ENCODE assay signal across 8 cellular contexts in genomic region chr4:15681372-15682339, GRCh38. TPM values are rescaled to one million over a fixed set of nuclear protein-coding genes. Genes with fewer than 3 reads are reported as not detected.
A peak's percentile ranks its signal among the peaks of the same experiment; 100 is the strongest.
DNase-seq lines count a peak whose midpoint lies in the region; ATAC-seq lines count a peak whose summit lies in the region.

Gene FAM200B, plus strand, starts transcription at chr4:15681827. Its CDS starts 5,151 bp downstream, at chr4:15686978.

- H2AFZ ChIP-seq in mesenchymal stem cell (ENCODE audit: low read depth, low read length): peak within 1 kb of the TSS; percentile 47

- peak within 1 kb of the TSS in 1 of 2 experiments; percentile 89 for H2BK12ac ChIP-seq in mesenchymal stem cell (ENCODE audit: low read length in 2 of 2)

- H3K9me3 ChIP-seq in NT2/D1 (ENCODE audit: insufficient read depth, low read length) (peaks cover 22% of the 10 kb centered on the region), endocrine pancreas (ENCODE audit: control insufficient read depth, low read length) (no peaks in the 10 kb centered on the region), mesenchymal stem cell (ENCODE audit: control insufficient read depth, low read length) (no peaks in the 10 kb centered on the region)

- H2AK5ac ChIP-seq in mesenchymal stem cell (ENCODE audit: low read length, severe bottlenecking): peak within 1 kb of the TSS; percentile 91

- H3K36me3 ChIP-seq in NT2/D1 (ENCODE audit: insufficient read depth, insufficient read length, low read length) (peaks cover 55% of the 10 kb centered on the region), endocrine pancreas (ENCODE audit: control insufficient read depth, insufficient read depth, low read length) (no peaks in the 10 kb centered on the region), mesenchymal stem cell (ENCODE audit: control insufficient read depth in 1 of 2, insufficient read depth in 2 of 2, low read depth in 1 of 2, low read length in 2 of 2) (peaks cover 0 to 24% of the 10 kb centered on the region in 2 experiments)

- H3K9ac ChIP-seq in NT2/D1 (ENCODE audit: insufficient read length, low read depth) (peak within 1 kb of the TSS; percentile 99), endocrine pancreas (ENCODE audit: control insufficient read depth, insufficient read depth, low read length) (peak within 1 kb of the TSS; percentile 99), mesenchymal stem cell (ENCODE audit: low read length) (peak within 1 kb of the TSS; percentile 98)

- H3K27me3 ChIP-seq in NT2/D1 (ENCODE audit: insufficient read depth, insufficient read length): no peaks in the 10 kb centered on the region
- H3K27me3 ChIP-seq in endocrine pancreas (ENCODE audit: control insufficient read depth, insufficient read depth, low read length): no peaks in the 10 kb centered on the region
- no peaks in the 10 kb centered on the region for H3K27me3 ChIP-seq in mesenchymal stem cell (ENCODE audit: control insufficient read depth in 1 of 2, insufficient read depth in 1 of 2, low read length in 2 of 2)

- peak within 1 kb of the TSS; percentile 97 for H2BK5ac ChIP-seq in mesenchymal stem cell (ENCODE audit: low read depth, low read length, poor library complexity, severe bottlenecking)

- H3K4me1 Mint-ChIP-seq in activated CD8-positive, alpha-beta memory T cell treated with anti-CD3 and anti-CD28 coated beads, Interleukin-2, amount 10 ng/mL, durations not matched to agents 7 days and 5 days: peaks cover 42% of the 10 kb centered on the region

- peaks cover 7% of the 10 kb centered on the region for H3K79me1 ChIP-seq in mesenchymal stem cell (replicated peaks; ENCODE audit: low read length, poor library complexity, severe bottlenecking)

- peak within 1 kb of the TSS; percentile 98 to 100 for H3K4ac ChIP-seq in mesenchymal stem cell (ENCODE audit: low read depth in 1 of 2, low read length in 2 of 2)

- H3K4me3 Mint-ChIP-seq in activated CD8-positive, alpha-beta memory T cell treated with anti-CD3 and anti-CD28 coated beads, Interleukin-2, amount 10 ng/mL, durations not matched to agents 7 days and 5 days: peak within 1 kb of the TSS; percentile 98

- H3K4me2 ChIP-seq in mesenchymal stem cell (ENCODE audit: low read length, poor library complexity, severe bottlenecking): peak within 1 kb of the TSS; percentile 95

- peak; percentile 91 for ATAC-seq in GM21381 (IDR thresholded peaks at IDR 0.05; ENCODE audit: unreplicated experiment)
- peak; percentile 97 for ATAC-seq in activated CD8-positive, alpha-beta memory T cell treated with anti-CD3 and anti-CD28 coated beads, Interleukin-2, amount 10 ng/mL, durations not matched to agents 7 days and 5 days

- H2BK15ac ChIP-seq in mesenchymal stem cell (ENCODE audit: low read depth, poor library complexity, severe bottlenecking): peak within 1 kb of the TSS; percentile 52

- H3K4me3 ChIP-seq in NT2/D1 (ENCODE audit: insufficient read length, low read depth) (peak within 1 kb of the TSS; percentile 89), endocrine pancreas (ENCODE audit: control insufficient read depth, insufficient read depth, low read length) (peak within 1 kb of the TSS; percentile 97), mesenchymal stem cell (ENCODE audit: insufficient read depth in 1 of 2, low read depth in 1 of 2, low read length in 2 of 2) (peak within 1 kb of the TSS; percentile 79 to 90)

- H3K36me3 Mint-ChIP-seq in activated CD8-positive, alpha-beta memory T cell treated with anti-CD3 and anti-CD28 coated beads, Interleukin-2, amount 10 ng/mL, durations not matched to agents 7 days and 5 days: peaks cover 38% of the 10 kb centered on the region

- peak within 1 kb of the TSS; percentile 99 for H4K8ac ChIP-seq in mesenchymal stem cell (ENCODE audit: low read length)

- under 1% methylated on average over 56 of the region's 56 CpGs for WGBS in mesenchymal stem cell

- peak within 1 kb of the TSS; percentile 92 for H2BK120ac ChIP-seq in mesenchymal stem cell (ENCODE audit: low read depth, low read length)

- H3K27me3 Mint-ChIP-seq in activated CD8-positive, alpha-beta memory T cell treated with anti-CD3 and anti-CD28 coated beads, Interleukin-2, amount 10 ng/mL, durations not matched to agents 7 days and 5 days: no peaks in the 10 kb centered on the region

- H3K18ac ChIP-seq in mesenchymal stem cell (ENCODE audit: low read depth in 1 of 2, low read length in 2 of 2): peak within 1 kb of the TSS; percentile 97 to 98

- H3K27ac Mint-ChIP-seq in activated CD8-positive, alpha-beta memory T cell treated with anti-CD3 and anti-CD28 coated beads, Interleukin-2, amount 10 ng/mL, durations not matched to agents 7 days and 5 days: peak within 1 kb of the TSS; percentile 97

- peak within 1 kb of the TSS; percentile 96 for H3K27ac ChIP-seq in mesenchymal stem cell (ENCODE audit: low read length, poor library complexity, severe bottlenecking)

- CTCF ChIA-PET in activated CD8-positive, alpha-beta memory T cell treated with anti-CD3 and anti-CD28 coated beads, Interleukin-2, amount 10 ng/mL, durations not matched to agents 7 days and 5 days (lab: Charles Lee): interaction anchor here (0.9 to 2.0 kb wide), 6 partner anchors 9 to 274 kb away, joined by 3 to 9 read pairs (median 4); partner anchors contain the start of gene FBXL5

- no peaks in the 10 kb centered on the region for H3K9me3 Mint-ChIP-seq in activated CD8-positive, alpha-beta memory T cell treated with anti-CD3 and anti-CD28 coated beads, Interleukin-2, amount 10 ng/mL, durations not matched to agents 7 days and 5 days (ENCODE audit: low read depth)

- no peaks in the 10 kb centered on the region for H3K4me1 ChIP-seq in NT2/D1 (ENCODE audit: insufficient read depth, insufficient read length)
- H3K4me1 ChIP-seq in endocrine pancreas (ENCODE audit: control insufficient read depth, insufficient read depth, low read length): peaks cover 11% of the 10 kb centered on the region
- no peaks in the 10 kb centered on the region for H3K4me1 ChIP-seq in mesenchymal stem cell (ENCODE audit: control insufficient read depth, insufficient read depth, low read depth, low read length)

- peak within 1 kb of the TSS; percentile 99 for H4K91ac ChIP-seq in mesenchymal stem cell (ENCODE audit: low read length)

- DNase-seq in COR-L47 (lab: John Stamatoyannopoulos, UW) (peak; percentile 98), HUDEP-2 (lab: John Stamatoyannopoulos, UW; ENCODE audit: unreplicated experiment in 76 of 76) (peak; percentile 25 to 99 (median 95)), NT2/D1 (ENCODE audit: low read depth, low spot score) (peak; percentile 98), mesenchymal stem cell (peak; percentile 99)
- peak; percentile 99 for DNase-seq in activated CD8-positive, alpha-beta memory T cell treated with anti-CD3 and anti-CD28 coated beads, Interleukin-2, amount 10 ng/mL, durations not matched to agents 7 days and 5 days
- peak; percentile 91 for DNase-seq in stimulated activated CD8-positive, alpha-beta memory T cell treated with anti-CD3 and anti-CD28 coated beads, Interleukin-12 subunit alpha, Interleukin-12 subunit beta, amount 100 ng/mL, for 4 hours (ENCODE audit: low read depth)

- H3K14ac ChIP-seq in mesenchymal stem cell (ENCODE audit: low read length in 2 of 2): peak within 1 kb of the TSS; percentile 91 to 97

- H3K23ac ChIP-seq in mesenchymal stem cell (ENCODE audit: low read length in 2 of 2): peak within 1 kb of the TSS; percentile 60 to 77

RNA-seq across cellular contexts. Expression of gene FAM200B, which starts in this region (rescaled TPM):
- 10 to 100 TPM in 1 of 2 experiments, 1 to 10 TPM in 1; 9.7 to 14.0 TPM for total RNA-seq in activated CD8-positive, alpha-beta memory T cell treated with anti-CD3 and anti-CD28 coated beads, Interleukin-2, amount 10 ng/mL, durations not matched to agents 7 days and 5 days
- polyA plus RNA-seq in mesenchymal stem cell (2013, experiment 1 of 2): 71.6 TPM
- 72.1 TPM for polyA plus RNA-seq in mesenchymal stem cell (2013, experiment 2 of 2)

Comparison
In these comparisons a context has a peak if more than half of its experiments do, and no peak if none do; other contexts are left out.
1. Peak in every context shown above with its lines: DNase-seq, ATAC-seq, H3K4me3 ChIP-seq and H3K27ac ChIP-seq.